Comparison of ENCODE assay signal across 1 cellular context in the genomic region with DNA sequence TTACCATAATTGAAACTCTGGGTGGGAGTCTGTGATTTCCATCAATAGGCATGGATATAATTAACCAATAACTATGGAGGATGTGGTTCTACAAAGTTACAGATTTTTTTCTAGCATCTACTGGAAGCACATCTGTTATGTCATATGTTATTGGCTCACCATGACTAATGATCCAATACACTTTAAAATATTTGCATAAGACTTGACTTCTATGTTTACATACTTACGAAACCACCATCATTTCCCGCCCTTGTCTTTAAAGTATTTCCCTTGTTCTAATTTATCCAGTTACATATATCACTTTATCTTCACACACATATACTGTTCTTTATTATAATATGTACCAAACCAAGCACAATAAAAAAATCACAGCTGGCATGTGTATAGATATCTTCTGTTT.
TF ChIP-seq lines count a peak whose summit lies in the region.

No MANE protein-coding gene starts in this region.

TF ChIP-seq in HepG2, 621 proteins besides CTCF, POLR2A, EP300 and RAD21 (continued from another document):
- TF ChIP-seq ZNF83 (CRISPR knock-in tag; IDR thresholded peaks at IDR 0.05; ENCODE audit: borderline replicate concordance), result no peak
- no peak for TF ChIP-seq POGZ (CRISPR knock-in tag; IDR thresholded peaks at IDR 0.05)
- no peak for TF ChIP-seq ZFY (CRISPR knock-in tag; IDR thresholded peaks at IDR 0.05)
- no peak for TF ChIP-seq ZNF737 (CRISPR knock-in tag; IDR thresholded peaks at IDR 0.05; ENCODE audit: borderline replicate concordance)
- no peak for TF ChIP-seq TCF7 (IDR thresholded peaks at IDR 0.05; ENCODE audit: low read depth)
- no peak for TF ChIP-seq ZNF431 (CRISPR knock-in tag; IDR thresholded peaks at IDR 0.05; ENCODE audit: borderline replicate concordance, low read depth)
